In the genomic region with DNA sequence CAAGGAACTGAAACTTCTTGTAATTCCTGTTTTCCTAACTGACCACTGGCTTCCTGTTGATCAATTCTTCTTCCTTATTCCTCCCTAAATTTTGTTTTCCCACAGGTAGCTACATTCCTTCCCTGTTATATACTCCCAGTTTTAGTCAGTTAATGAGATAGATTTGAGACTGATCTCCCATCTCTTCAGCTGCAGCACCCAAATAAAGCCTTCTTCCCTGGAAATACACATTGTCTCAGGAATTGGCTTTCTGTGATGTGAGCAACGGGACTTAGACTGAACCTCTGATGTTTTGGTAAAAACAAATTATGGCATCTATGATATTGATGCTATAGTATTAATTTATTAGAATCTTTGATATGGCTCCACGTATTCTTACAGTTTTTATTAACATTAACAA, we compare ENCODE assay signal across 28 cellular contexts.
"Had no signal": no experiment of that assay in that cellular context is flagged by ENCODE, and none has a peak within 500 bp of the region (broad histone marks: within the 10 kb centered on the region; RNA-seq: fewer than 3 reads in every experiment).

No MANE protein-coding gene starts in this region.

- H3K36me3 Mint-ChIP-seq: activated naive CD8-positive, alpha-beta T cell treated with anti-CD3 and anti-CD28 coated beads for 36 hours had no signal

- H3K4me1 ChIP-seq: Peyer's patch had no signal

- H3K27ac ChIP-seq: Peyer's patch had no signal

- H3K4me3 ChIP-seq: K562, Peyer's patch had no signal

- FAIRE-seq: K562, TTC549 had no signal

- H3K4me1 Mint-ChIP-seq: activated CD4-positive, alpha-beta T cell treated with anti-CD3 and anti-CD28 coated beads, Interleukin-2, amount 10 ng/mL, durations not matched to agents 24 days and 14 days; activated naive CD8-positive, alpha-beta T cell treated with anti-CD3 and anti-CD28 coated beads for 36 hours; activated T-helper 17 cell treated with anti-CD3 and anti-CD28 coated beads, Interleukin-2, amount 50 U/mL, for 72 hours had no signal

- H3K4me3 Mint-ChIP-seq: activated CD4-positive, alpha-beta T cell treated with anti-CD3 and anti-CD28 coated beads, Interleukin-2, amount 10 ng/mL, durations not matched to agents 24 days and 14 days; activated CD8-positive, alpha-beta T cell treated with anti-CD3 and anti-CD28 coated beads for 36 hours; activated naive CD8-positive, alpha-beta T cell treated with anti-CD3 and anti-CD28 coated beads for 36 hours; activated T-cell treated with anti-CD3 and anti-CD28 coated beads, Interleukin-2, amount 50 U/mL, for 72 hours; activated T-helper 17 cell treated with anti-CD3 and anti-CD28 coated beads, Interleukin-2, amount 50 U/mL, for 72 hours had no signal

- H3K9me3 Mint-ChIP-seq: activated CD4-positive, alpha-beta T cell treated with anti-CD3 and anti-CD28 coated beads, Interleukin-2, amount 10 ng/mL, durations not matched to agents 24 days and 14 days had no signal

- ATAC-seq: activated CD8-positive, alpha-beta T cell treated with anti-CD3 and anti-CD28 coated beads for 36 hours; activated T-cell treated with anti-CD3 and anti-CD28 coated beads, Interleukin-2, amount 50 U/mL, for 72 hours; activated T-helper 17 cell treated with anti-CD3 and anti-CD28 coated beads, Interleukin-2, amount 50 U/mL, for 72 hours; K562; PC-3; SK-N-SH treated with all-trans-retinoic acid at 6 μM for 48 hours had no signal

- H3K27ac Mint-ChIP-seq: activated CD4-positive, alpha-beta T cell treated with anti-CD3 and anti-CD28 coated beads, Interleukin-2, amount 10 ng/mL, durations not matched to agents 24 days and 14 days; activated CD8-positive, alpha-beta T cell treated with anti-CD3 and anti-CD28 coated beads for 36 hours; activated naive CD8-positive, alpha-beta T cell treated with anti-CD3 and anti-CD28 coated beads for 36 hours; activated T-cell treated with anti-CD3 and anti-CD28 coated beads, Interleukin-2, amount 50 U/mL, for 72 hours; activated T-helper 17 cell treated with anti-CD3 and anti-CD28 coated beads, Interleukin-2, amount 50 U/mL, for 72 hours had no signal

- DNase-seq: activated CD4-positive, alpha-beta T cell treated with anti-CD3 and anti-CD28 coated beads, Interleukin-2, amount 10 ng/mL, durations not matched to agents 24 days and 14 days; activated CD4-positive, alpha-beta T cell treated with anti-CD3 and anti-CD28 coated beads, Interleukin-2, amount 50 U/mL, for 4 hours; activated CD8-positive, alpha-beta T cell treated with anti-CD3 and anti-CD28 coated beads for 36 hours; activated effector memory CD4-positive, alpha-beta T cell treated with anti-CD3 and anti-CD28 coated beads, Interleukin-2, amount 50 U/mL, for 16 hours; activated naive CD4-positive, alpha-beta T cell; activated naive CD4-positive, alpha-beta T cell treated with anti-CD3 and anti-CD28 coated beads, Interleukin-2, amount 50 U/mL, for 16 hours; activated naive CD8-positive, alpha-beta T cell treated with anti-CD3 and anti-CD28 coated beads for 36 hours; activated T-cell treated with anti-CD3 and anti-CD28 coated beads, Interleukin-2, amount 50 U/mL, for 1 hour; activated T-cell treated with anti-CD3 and anti-CD28 coated beads, Interleukin-2, amount 50 U/mL, for 72 hours; amniotic stem cell; aorta; NCI-H1092 treated with DMSO at 0.1 percent for 48 hours; NCI-H1417; NCI-H187 treated with DMSO at 0.1 percent for 48 hours; NCI-H2081; NCI-H226; NCI-H446 treated with DMSO at 0.1 percent for 48 hours; NCI-H524 treated with DMSO at 0.1 percent for 48 hours; PC-3; Peyer's patch; RPMI8226; SHP77 treated with DMSO at 0.1 percent for 48 hours; T-helper 1 cell; T1000 had no signal

- H3K36me3 ChIP-seq: Peyer's patch had no signal

- H3K27me3 Mint-ChIP-seq: activated CD4-positive, alpha-beta T cell treated with anti-CD3 and anti-CD28 coated beads, Interleukin-2, amount 10 ng/mL, durations not matched to agents 24 days and 14 days; activated CD8-positive, alpha-beta T cell treated with anti-CD3 and anti-CD28 coated beads for 36 hours; activated naive CD8-positive, alpha-beta T cell treated with anti-CD3 and anti-CD28 coated beads for 36 hours; activated T-helper 17 cell treated with anti-CD3 and anti-CD28 coated beads, Interleukin-2, amount 50 U/mL, for 72 hours had no signal

- H3K9me3 ChIP-seq: Peyer's patch had no signal

- H3K27me3 ChIP-seq: Peyer's patch had no signal
